Comparison of ENCODE assay signal across 1 cellular context in genomic region chr16:57479422-57480126, GRCh38.
TF ChIP-seq lines count a peak whose summit lies in the region.

No MANE protein-coding gene starts in this region.

TF ChIP-seq in neural cell, 6 proteins besides CTCF, POLR2A, EP300 and RAD21 (continued from another document):
- no peak for TF ChIP-seq REST (IDR thresholded peaks at IDR 0.05; ENCODE audit: borderline replicate concordance)
- TF ChIP-seq SMC3 (conservative IDR thresholded peaks at IDR 0.05; ENCODE audit: poor library complexity), result no peak
- TF ChIP-seq MXI1 (conservative IDR thresholded peaks at IDR 0.05; ENCODE audit: poor library complexity, severe bottlenecking), result peak; percentile 73
